Comparison of ENCODE assay signal across 10 cellular contexts in the genomic region with DNA sequence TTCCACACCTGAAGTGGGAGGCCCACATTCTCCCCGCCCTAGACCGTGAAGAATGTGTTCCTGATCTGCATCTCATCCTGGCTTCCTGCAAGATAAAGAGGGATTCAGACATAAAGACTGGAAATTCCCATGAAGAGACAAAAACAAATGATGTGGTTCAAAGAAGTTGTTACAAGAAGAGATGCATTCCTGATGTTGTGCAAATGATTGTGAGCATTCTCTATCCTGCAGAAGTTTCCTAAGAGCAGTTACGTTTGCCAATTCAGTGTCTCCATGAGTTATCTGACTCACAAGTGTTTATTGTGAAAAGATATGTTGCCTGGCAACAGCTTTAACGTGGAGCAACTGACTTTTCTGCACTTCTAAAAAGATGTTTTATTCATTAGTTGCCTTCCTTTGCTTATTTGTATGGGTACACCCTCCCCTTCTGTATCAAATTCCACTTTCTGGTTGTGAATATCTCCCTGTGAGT.
A peak's percentile ranks its signal among the peaks of the same experiment; 100 is the strongest.
DNase-seq lines count a peak whose midpoint lies in the region; ATAC-seq and TF ChIP-seq lines count a peak whose summit lies in the region.
"Had no signal": no experiment of that assay in that cellular context is flagged by ENCODE, and none has a peak within 500 bp of the region (broad histone marks: within the 10 kb centered on the region; RNA-seq: fewer than 3 reads in every experiment).

No MANE protein-coding gene starts in this region.

- H3K4me3 Mint-ChIP-seq in GM23338 = no peak overlapping the region
- H3K4me3 Mint-ChIP-seq: activated naive CD8-positive, alpha-beta T cell had no signal

- no peaks in the 10 kb centered on the region for H3K9me2 ChIP-seq in GM23338 (ENCODE audit: insufficient read depth)
- H3K9me2 ChIP-seq in PC-9 (ENCODE audit: insufficient read depth) = no peaks in the 10 kb centered on the region; the same call in 1 of the 2 replicates

- H3K9me3 ChIP-seq in PC-9 (ENCODE audit: insufficient read depth, low read depth) (no peaks in the 10 kb centered on the region), fibroblast of lung (ENCODE audit: control insufficient read depth, insufficient read depth, low read depth, low read length) (no peaks in the 10 kb centered on the region), parathyroid adenoma (ENCODE audit: control insufficient read depth, low read length) (no peaks in the 10 kb centered on the region)

- peak overlapping the region; percentile 22; the same call in 1 of the 2 replicates for H3K27ac Mint-ChIP-seq in GM23338
- H3K27ac Mint-ChIP-seq: activated naive CD8-positive, alpha-beta T cell had no signal

- H3K9ac ChIP-seq in fibroblast of lung (ENCODE audit: insufficient read depth, low read length) (no peak overlapping the region), parathyroid adenoma (no peak overlapping the region)

- H3K36me3 ChIP-seq in GM23338 (ENCODE audit: insufficient read depth) = no peaks in the 10 kb centered on the region
- H3K36me3 ChIP-seq in PC-9 (ENCODE audit: low read depth) = no peaks in the 10 kb centered on the region
- no peaks in the 10 kb centered on the region for H3K36me3 ChIP-seq in fibroblast of lung (ENCODE audit: control insufficient read depth, insufficient read depth, low read length)
- H3K36me3 ChIP-seq in parathyroid adenoma (ENCODE audit: control insufficient read depth, insufficient read depth, low read length) = no peaks in the 10 kb centered on the region

- peaks cover 12% of the 10 kb centered on the region for H3K4me1 Mint-ChIP-seq in GM23338

- DNase-seq in GM23338 (ENCODE audit: low spot score) = peak; percentile 57
- peak; percentile 34 to 64 for DNase-seq in PC-9
- DNase-seq in fibroblast of lung (ENCODE audit: low read depth in 2 of 2) = peak; percentile 99 to 100

- ATAC-seq in GM23338 (peak; percentile 49; the same call in 2 of the 3 replicates), GM18861 (IDR thresholded peaks at IDR 0.05; ENCODE audit: unreplicated experiment) (no peak), HG03571 (IDR thresholded peaks at IDR 0.05; ENCODE audit: unreplicated experiment) (no peak), HG02884 (IDR thresholded peaks at IDR 0.05; ENCODE audit: unreplicated experiment) (no peak), GM18505 (IDR thresholded peaks at IDR 0.05; ENCODE audit: unreplicated experiment) (no peak)
- ATAC-seq: left lobe of liver had no signal

- H4K20me1 ChIP-seq in GM23338 (replicated peaks; ENCODE audit: insufficient read depth) (no peaks in the 10 kb centered on the region), PC-9 (ENCODE audit: insufficient read depth) (no peaks in the 10 kb centered on the region), fibroblast of lung (ENCODE audit: control insufficient read depth, extremely low read depth, insufficient read depth, low read length) (no peaks in the 10 kb centered on the region)

- H3K4me3 ChIP-seq in GM23338 = no peak overlapping the region
- H3K4me3 ChIP-seq in PC-9 = no peak overlapping the region
- peak overlapping the region in 1 of 4 experiments; percentile 5 for H3K4me3 ChIP-seq in fibroblast of lung (replicated peaks in 1 of 4; ENCODE audit: control extremely low read depth in 1 of 4, insufficient read depth in 1 of 4, low read depth in 3 of 4, low read length in 4 of 4)
- no peak overlapping the region for H3K4me3 ChIP-seq in parathyroid adenoma (ENCODE audit: low read depth, low read length)

- H2AFZ ChIP-seq in GM23338 (no peak overlapping the region), PC-9 (no peak overlapping the region), fibroblast of lung (ENCODE audit: low read length) (no peak overlapping the region), parathyroid adenoma (peak overlapping the region; percentile 6)

- no TSS peak for BruUV-seq in PC-9 (replicated peaks; lab: Mats Ljungman, UMichigan)

- H3F3A ChIP-seq in GM23338 (replicated peaks; ENCODE audit: low read depth) (no peaks in the 10 kb centered on the region), PC-9 (ENCODE audit: insufficient read depth, low read depth) (no peaks in the 10 kb centered on the region)

- CTCF ChIA-PET in PC-9 (lab: Charles Lee) = interaction anchor here (0.5 kb wide), 1 partner anchor 22 kb away, joined by 4 read pairs; no protein-coding TSS in a partner anchor

- H3K4me2 ChIP-seq in GM23338 (no peak overlapping the region), PC-9 (no peak overlapping the region), fibroblast of lung (ENCODE audit: extremely low read depth, insufficient read depth, low read length) (peak overlapping the region; percentile 75), parathyroid adenoma (ENCODE audit: low read length) (no peak overlapping the region)

- intact Hi-C loops in PC-9 (cut with micrococcal nuclease; ENCODE audit: unreplicated experiment) = no loop called here

- H3K79me2 ChIP-seq in GM23338 (replicated peaks; ENCODE audit: insufficient read depth) (no peaks in the 10 kb centered on the region), PC-9 (ENCODE audit: low read depth) (no peaks in the 10 kb centered on the region), fibroblast of lung (ENCODE audit: control insufficient read depth, insufficient read depth, low read length) (no peaks in the 10 kb centered on the region), parathyroid adenoma (no peaks in the 10 kb centered on the region)

- H3K9me3 Mint-ChIP-seq in GM23338 = no peaks in the 10 kb centered on the region

- POLR2A ChIA-PET in PC-9 (lab: Charles Lee; ENCODE audit: unreplicated experiment) = no interaction called here

- no peaks in the 10 kb centered on the region for H3K4me1 ChIP-seq in GM23338 (ENCODE audit: insufficient read depth)
- no peaks in the 10 kb centered on the region for H3K4me1 ChIP-seq in PC-9 (replicated peaks; ENCODE audit: insufficient read depth)
- peaks cover 6% of the 10 kb centered on the region for H3K4me1 ChIP-seq in fibroblast of lung (ENCODE audit: control insufficient read depth, extremely low read depth, insufficient read depth, low read length)
- H3K4me1 ChIP-seq in parathyroid adenoma = no peaks in the 10 kb centered on the region

- H3K27ac ChIP-seq in GM23338 (ENCODE audit: low read depth) (no peak overlapping the region), PC-9 (no peak overlapping the region), fibroblast of lung (ENCODE audit: insufficient read depth, low read length) (peak overlapping the region; percentile 66), parathyroid adenoma (peak overlapping the region; percentile 63)

- H3K27me3 ChIP-seq in GM23338 (ENCODE audit: insufficient read depth) (no peaks in the 10 kb centered on the region), PC-9 (ENCODE audit: insufficient read depth, low read depth) (no peaks in the 10 kb centered on the region), fibroblast of lung (ENCODE audit: control insufficient read depth, insufficient read depth, low read length) (no peaks in the 10 kb centered on the region), parathyroid adenoma (ENCODE audit: control insufficient read depth, insufficient read depth, low read length) (no peaks in the 10 kb centered on the region)

- TF ChIP-seq CTCF in GM23338 (conservative IDR thresholded peaks at IDR 0.05; ENCODE audit: low read depth in 2 of 2) (no peak), PC-9 (conservative IDR thresholded peaks at IDR 0.05) (no peak), fibroblast of lung (conservative IDR thresholded peaks at IDR 0.05 in 1 of 2, IDR thresholded peaks at IDR 0.05 in 1 of 2; ENCODE audit: low read depth in 1 of 2, low read length in 2 of 2) (no peak), parathyroid adenoma (IDR thresholded peaks at IDR 0.05) (no peak)

- no peak for TF ChIP-seq POLR2A in GM18505 (IDR thresholded peaks at IDR 0.05; ENCODE audit: borderline replicate concordance, extremely low read depth, insufficient read depth, insufficient read length)

- no peaks in the 10 kb centered on the region for H3K36me3 Mint-ChIP-seq in GM23338 (ENCODE audit: low read depth)
- H3K36me3 Mint-ChIP-seq: activated naive CD8-positive, alpha-beta T cell had no signal

- H3K27me3 Mint-ChIP-seq in GM23338 (ENCODE audit: insufficient read depth, low read depth, poor library complexity) = no peaks in the 10 kb centered on the region
- H3K27me3 Mint-ChIP-seq: activated naive CD8-positive, alpha-beta T cell had no signal

TF ChIP-seq in GM23338, 12 proteins besides CTCF, POLR2A, EP300 and RAD21 (continues in another document):
- TF ChIP-seq EZH2 (IDR thresholded peaks at IDR 0.05; ENCODE audit: low read depth, unreplicated experiment) = no peak

Comparison
In these comparisons a context has a peak if more than half of its experiments do, and no peak if none do; other contexts are left out.
1. DNase-seq: peak in every context shown above with its lines; median percentile 100 in fibroblast of lung; 57 in GM23338; 49 in PC-9.
2. H3K27ac ChIP-seq: peak in fibroblast of lung (single experiment) and parathyroid adenoma (single experiment); none in GM23338 (single experiment) and PC-9 (single experiment).